8 cellular contexts compared by ENCODE assay signal in the genomic region with DNA sequence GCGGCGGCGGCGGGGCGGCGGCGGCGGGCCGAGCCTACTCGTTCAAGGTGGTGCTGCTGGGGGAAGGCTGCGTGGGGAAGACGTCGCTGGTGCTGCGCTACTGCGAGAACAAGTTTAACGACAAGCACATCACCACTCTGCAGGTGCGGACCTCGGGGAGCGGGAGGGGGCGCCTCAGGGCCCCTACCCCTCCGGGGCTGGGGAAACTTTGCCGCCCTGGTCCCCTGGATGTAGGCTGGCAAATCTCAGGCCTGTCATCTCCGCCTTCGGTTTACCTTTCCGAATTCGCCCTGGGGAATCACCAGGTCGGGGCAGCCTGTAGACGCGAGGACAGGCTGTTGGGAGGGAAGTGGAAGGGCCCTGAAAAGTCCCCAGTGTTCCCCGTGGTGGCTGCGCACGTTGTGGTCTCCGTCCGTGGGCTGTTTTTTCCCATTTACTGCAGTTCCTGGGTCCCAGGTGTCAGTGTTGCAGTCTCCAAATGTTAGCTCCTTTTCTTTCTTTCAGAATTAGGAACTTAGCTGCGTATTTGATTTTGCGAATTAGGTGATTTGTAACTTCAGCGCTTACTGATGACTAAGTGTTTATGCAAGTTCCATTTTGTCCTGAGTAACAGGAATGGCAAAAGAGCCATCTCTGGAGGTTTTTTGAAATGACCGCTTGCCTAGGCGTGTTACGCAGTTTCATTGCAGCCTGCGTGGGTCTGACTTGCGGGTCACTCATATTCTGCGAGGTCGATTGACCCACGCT. TPM values are rescaled to one million over a fixed set of nuclear protein-coding genes. Genes with fewer than 3 reads are reported as not detected.
A peak's percentile ranks its signal among the peaks of the same experiment; 100 is the strongest.
DNase-seq lines count a peak whose midpoint lies in the region; ATAC-seq, FAIRE-seq and TF ChIP-seq lines count a peak whose summit lies in the region.

No MANE protein-coding gene starts in this region.

- no peaks in the 10 kb centered on the region for H3K27me3 ChIP-seq in CD4-positive, alpha-beta T cell (ENCODE audit: control insufficient read depth, insufficient read depth, low read length)
- H3K27me3 ChIP-seq in GM12878 (replicated peaks in 1 of 2; ENCODE audit: control insufficient read depth in 2 of 2, insufficient read depth in 2 of 2, low read length in 1 of 2) (no peaks in the 10 kb centered on the region; a peak in 1 of 4 replicates), small intestine (ENCODE audit: control insufficient read depth in 2 of 2, insufficient read depth in 2 of 2, low read length in 2 of 2) (no peaks in the 10 kb centered on the region)

- in situ Hi-C loops in GM12878 (cut with MboI), result no loop called here

- H3K79me2 ChIP-seq in GM12878 (ENCODE audit: control insufficient read depth, insufficient read depth, low read length), result peaks cover 59% of the 10 kb centered on the region

- peak in 9 of 10 experiments; percentile 24 to 59 (median 40) for DNase-seq in CD4-positive, alpha-beta T cell
- DNase-seq in T-helper 2 cell (peak in 4 of 5 experiments; percentile 32 to 69 (median 51)), GM12878 (ENCODE audit: low read depth, low spot score) (peak; percentile 30), inferior parietal cortex (ENCODE audit: extremely low spot score) (peak; percentile 48), small intestine (peak; percentile 52), NCI-H774 (lab: John Stamatoyannopoulos, UW) (no peak)

- peaks cover 20% of the 10 kb centered on the region for H3K9me3 ChIP-seq in CD4-positive, alpha-beta T cell (ENCODE audit: control insufficient read depth, low read length)
- peaks cover 17% of the 10 kb centered on the region for H3K9me3 ChIP-seq in GM12878 (replicated peaks; ENCODE audit: control insufficient read depth, insufficient read depth, low read length)
- no peaks in the 10 kb centered on the region for H3K9me3 ChIP-seq in small intestine (ENCODE audit: control insufficient read depth, low read depth)

- peak; percentile 30 to 63; a peak in 1 of 4 replicates for TF ChIP-seq EP300 in GM12878 (IDR thresholded peaks at IDR 0.05; ENCODE audit: borderline replicate concordance in 1 of 2, control insufficient read depth in 1 of 2, low read depth in 2 of 2, low read length in 2 of 2)

- H2AFZ ChIP-seq in GM12878 (ENCODE audit: control insufficient read depth, low read depth, low read length), result peak overlapping the region; percentile 61

- WGBS in GM12878 (ENCODE audit: insufficient coverage, insufficient replicate concordance, low lambda C conversion rate, missing lambda C conversion rate), result under 1% methylated on average over 29 of the region's 45 CpGs
- 0 to 1% (median 1%) methylated on average over 29 to 45 of the region's 45 CpGs for WGBS in small intestine, 3 donors

- H3K4me1 ChIP-seq in GM12878 (ENCODE audit: control insufficient read depth, insufficient read depth, low read length), result peaks cover 4% of the 10 kb centered on the region
- H3K4me1 ChIP-seq in small intestine (ENCODE audit: control insufficient read depth in 2 of 2, insufficient read depth in 1 of 2, low read depth in 1 of 2, low read length in 1 of 2), result peaks cover 0 to 11% of the 10 kb centered on the region in 2 donors

- no peak for TF ChIP-seq RAD21 in GM12878 (IDR thresholded peaks at IDR 0.05; ENCODE audit: insufficient read depth, low read depth, low read length)

- FAIRE-seq in GM12878 (lab: Jason Lieb, UNC) (no peak), small intestine (lab: Jason Lieb, UNC) (no peak)

- H3K4me2 ChIP-seq in GM12878 (ENCODE audit: control insufficient read depth, insufficient read depth), result peak overlapping the region; percentile 91

- SMC1A ChIA-PET in GM12878 (lab: Charles Lee; ENCODE audit: uncharacterized antibody, unreplicated experiment), result interaction anchor here (1.0 to 2.0 kb wide), 8 partner anchors 10 to 109 kb away, joined by 3 to 11 read pairs (median 5); a partner anchor contains a TSS

- H3K4me3 ChIP-seq in GM12878 (peak overlapping the region; percentile 96), small intestine (ENCODE audit: low read depth in 1 of 2, low read length in 2 of 2) (peak overlapping the region; percentile 89 to 96)

- peaks cover 0 to 7% of the 10 kb centered on the region in 2 experiments; a peak in 2 of 4 replicates for H3K36me3 ChIP-seq in GM12878 (ENCODE audit: control insufficient read depth in 2 of 2, insufficient read depth in 2 of 2, low read length in 1 of 2)
- H3K36me3 ChIP-seq in small intestine (ENCODE audit: control insufficient read depth in 2 of 2, insufficient read depth in 2 of 2, low read length in 2 of 2), result peaks cover 0 to 5% of the 10 kb centered on the region in 2 donors

- H3K9me3 Mint-ChIP-seq in CD4-positive, alpha-beta T cell, result peaks cover 9% of the 10 kb centered on the region

- TF ChIP-seq CTCF in CD4-positive, alpha-beta T cell (IDR thresholded peaks at IDR 0.05), result no peak
- 0 out of 6 replicates have a peak, but pooled peaks of 1 of the 3 experiments have one; percentile 1 for TF ChIP-seq CTCF in GM12878 (IDR thresholded peaks at IDR 0.05 in 2 of 3, conservative IDR thresholded peaks at IDR 0.05 in 1 of 3; ENCODE audit: control insufficient read depth in 2 of 3, extremely low read depth in 1 of 3, insufficient read depth in 1 of 3, low read depth in 3 of 3, low read length in 3 of 3)

- peak overlapping the region; percentile 99 for H3K27ac Mint-ChIP-seq in CD4-positive, alpha-beta T cell

- peak; percentile 45 for ATAC-seq in CD4-positive, alpha-beta T cell (ENCODE audit: poor library complexity)
- ATAC-seq in GM19372 (IDR thresholded peaks at IDR 0.05; ENCODE audit: low read depth, unreplicated experiment), result peak; percentile 42
- ATAC-seq in HG03460 (IDR thresholded peaks at IDR 0.05; ENCODE audit: unreplicated experiment), result peak; percentile 56
- ATAC-seq in GM12878, result peak; percentile 74

- H3K27me3 Mint-ChIP-seq in CD4-positive, alpha-beta T cell, result peaks cover 21% of the 10 kb centered on the region

- TF ChIP-seq POLR2A in GM12878 (IDR thresholded peaks at IDR 0.05; ENCODE audit: low read depth, low read length), result peak; percentile 7; the same call in 1 of the 2 replicates

- peak overlapping the region; percentile 92 for H3K9ac ChIP-seq in GM12878 (ENCODE audit: control insufficient read depth, insufficient read depth, low read length)

- POLR2A ChIA-PET in CD4-positive, alpha-beta T cell (lab: Charles Lee), result interaction anchor here (0.8 to 4.1 kb wide), 9 partner anchors 8 to 247 kb away, joined by 3 to 58 read pairs (median 5); a partner anchor contains a TSS
- POLR2A ChIA-PET in GM12878 (lab: Charles Lee), result interaction anchor here (1.0 to 3.3 kb wide), 5 partner anchors 8 to 92 kb away, joined by 3 to 22 read pairs (median 4); a partner anchor contains a TSS

- peak overlapping the region; percentile 100 for H3K4me3 Mint-ChIP-seq in CD4-positive, alpha-beta T cell

- peaks cover 53% of the 10 kb centered on the region for H3K4me1 Mint-ChIP-seq in CD4-positive, alpha-beta T cell (ENCODE audit: low read depth)

- intact Hi-C loops in CD4-positive, alpha-beta T cell (cut with DNase I, micrococcal nuclease), result loop anchor here (1.0 to 2.0 kb wide), 4 partner anchors 83 to 93 kb away; a partner anchor contains a TSS
- intact Hi-C loops in GM12878 (cut with micrococcal nuclease; ENCODE audit: unreplicated experiment), result loop anchor here (1.0 to 2.0 kb wide), 2 partner anchors 69 to 92 kb away; a partner anchor contains a TSS

- H3K27ac ChIP-seq in CD4-positive, alpha-beta T cell (ENCODE audit: low read depth, low read length), result peak overlapping the region; percentile 84
- peak overlapping the region; percentile 94 for H3K27ac ChIP-seq in GM12878 (ENCODE audit: control insufficient read depth, insufficient read depth)
- H3K27ac ChIP-seq in small intestine (ENCODE audit: low read depth in 1 of 2, low read length in 1 of 2), result peak overlapping the region; percentile 92 to 93

- CTCF ChIA-PET in CD4-positive, alpha-beta T cell (lab: Charles Lee), result interaction anchor here (1.0 to 1.7 kb wide), 5 partner anchors 11 to 92 kb away, joined by 3 to 7 read pairs (median 3); a partner anchor contains a TSS
- CTCF ChIA-PET in GM12878 (lab: Yijun Ruan, JAX), result interaction anchor here (0.6 to 1.9 kb wide), 8 partner anchors 9 to 119 kb away, joined by 3 to 9 read pairs (median 4); a partner anchor contains a TSS

- BruUV-seq in GM12878 (replicated peaks; lab: Mats Ljungman, UMichigan), result no TSS peak

- peaks cover 58% of the 10 kb centered on the region for H3K36me3 Mint-ChIP-seq in CD4-positive, alpha-beta T cell (ENCODE audit: low read depth)

- RAD21 ChIA-PET in GM12878 (lab: Charles Lee; ENCODE audit: unreplicated experiment), result interaction anchor here (1.0 to 3.1 kb wide), 5 partner anchors 10 to 69 kb away, joined by 4 to 10 read pairs (median 5); a partner anchor contains a TSS

- no peaks in the 10 kb centered on the region for H4K20me1 ChIP-seq in GM12878 (ENCODE audit: control insufficient read depth, insufficient read depth)

TF ChIP-seq in GM12878, 131 proteins besides CTCF, POLR2A, EP300 and RAD21 (continues in another document):
- TF ChIP-seq ZNF274 (IDR thresholded peaks at IDR 0.05; ENCODE audit: insufficient read depth, insufficient read length), result no peak

RNA-seq across cellular contexts. Expression of a gene that starts 0.7 kb away (rescaled TPM):
- total RNA-seq in CD4-positive, alpha-beta T cell, result 100 to 1,000 TPM; 106 to 108 TPM
- total RNA-seq in GM12878 (2013; cell fraction: nucleolus; rRNA removed), result 59.2 and 62.7 TPM in 2 replicates
- 12.3 and 12.4 TPM in 2 replicates for total RNA-seq in GM12878 (2014; rRNA removed)
- 42.0 and 42.8 TPM in 2 replicates for total RNA-seq in GM12878 (2014; rRNA removed; fragmentation: Illumina TruSeq; extraction: Trizol)
- 37.8 and 38.8 TPM in 2 replicates for total RNA-seq in GM12878 (2021)
- polyA plus RNA-seq in GM12878 (2011; ENCODE audit: low read depth), result 26.4 TPM
- 18.6 and 32.5 TPM in 2 replicates for polyA plus RNA-seq in GM12878 (2011; rRNA removed)
- polyA plus RNA-seq in GM12878 (2011; cell fraction: cytosol; rRNA removed), result 3.8 and 4.0 TPM in 2 replicates
- 7.0 and 7.1 TPM in 2 replicates for polyA plus RNA-seq in GM12878 (2011; cell fraction: nucleus; rRNA removed)
- polyA plus RNA-seq in GM12878 (2012), result 40.0 and 50.2 TPM in 2 replicates
- 42.0 and 52.1 TPM in 2 replicates for polyA plus RNA-seq in GM12878 (2014; fragmentation: Illumina TruSeq; extraction: Trizol)
- polyA plus RNA-seq in GM12878 (2014; fragmentation: Nextera tagmentation; extraction: Ambion mirVana), result 1 to 10 TPM; 5.3 to 8.2 TPM
- 17.1 TPM in 2 replicates for polyA plus RNA-seq in GM12878 (2014; rRNA removed)
- polyA plus RNA-seq in GM12878 (2016; fragmentation: Nextera tagmentation; extraction: Ambion mirVana), result 10 to 100 TPM in 1 of 2 experiments, 1 to 10 TPM in 1; 2.8 to 15.1 TPM
- polyA minus RNA-seq in GM12878 (2011; rRNA and poly(A)+ RNA removed), result 7.0 and 21.4 TPM in 2 replicates
- polyA minus RNA-seq in GM12878 (2011; cell fraction: cytosol; rRNA and poly(A)+ RNA removed), result 8.3 and 9.1 TPM in 2 replicates
- 6.2 and 8.1 TPM in 2 replicates for polyA minus RNA-seq in GM12878 (2011; cell fraction: nucleus; rRNA and poly(A)+ RNA removed)
- 10 to 100 TPM; 15.4 to 23.9 (median 17.0) TPM for polyA plus RNA-seq in small intestine
